In the genomic region with DNA sequence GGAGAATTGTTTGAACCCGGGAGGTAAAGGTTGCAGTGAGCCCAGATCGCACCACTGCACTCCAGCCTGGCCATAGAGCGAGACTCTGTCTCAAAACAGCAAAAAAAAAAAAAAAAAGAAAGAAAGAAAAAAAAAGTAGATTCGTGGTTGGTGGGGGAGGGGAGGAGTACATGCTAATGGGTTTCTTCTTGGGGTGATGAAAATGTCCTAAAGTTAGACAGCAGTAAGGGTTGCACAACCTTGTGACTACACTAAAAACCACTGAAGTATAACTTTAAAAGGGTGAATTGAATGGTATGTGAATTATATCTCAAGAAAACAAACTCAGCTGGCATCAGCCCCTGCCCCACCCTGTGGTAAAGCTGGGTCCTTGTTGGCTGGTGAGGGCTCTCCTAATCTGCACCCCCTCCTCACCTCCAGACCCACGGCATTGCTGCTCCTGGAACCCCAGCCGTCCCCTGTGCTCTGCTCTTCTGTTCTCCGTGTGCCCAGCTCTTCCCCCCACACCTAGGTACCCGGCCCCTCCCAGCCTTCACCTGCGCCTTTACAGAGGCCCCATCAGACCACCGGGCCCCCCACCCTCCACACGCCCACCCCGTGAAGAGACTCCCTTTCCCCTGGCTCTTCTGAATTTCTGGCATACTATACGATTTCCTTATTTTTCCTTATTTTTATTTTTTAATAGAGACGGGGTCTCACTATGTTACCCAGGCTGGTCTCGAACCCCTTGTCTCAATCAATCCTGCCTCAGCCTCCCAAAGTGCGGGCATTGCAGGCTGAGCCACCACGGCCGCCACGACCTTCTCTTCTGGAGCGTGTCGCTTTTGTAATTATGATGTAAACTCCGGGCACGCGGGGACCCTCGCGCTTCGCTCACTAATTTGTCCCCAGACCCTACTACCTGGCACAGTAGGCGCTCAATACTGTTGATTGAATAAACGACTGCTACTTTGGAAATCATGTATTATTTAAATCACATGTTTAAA, we compare ENCODE assay signal across 8 cellular contexts. TPM values are rescaled to one million over a fixed set of nuclear protein-coding genes. Genes with fewer than 3 reads are reported as not detected.
DNase-seq lines count a peak whose midpoint lies in the region; ATAC-seq and TF ChIP-seq lines count a peak whose summit lies in the region.

No MANE protein-coding gene starts in this region.

- H3K79me2 ChIP-seq in SU-DHL-6 (ENCODE audit: insufficient read depth, low read length): peaks cover 34% of the 10 kb centered on the region

- TF ChIP-seq CTCF in SU-DHL-6 (IDR thresholded peaks at IDR 0.05; ENCODE audit: insufficient read depth, low read length, poor library complexity, severe bottlenecking) (no peak), fibroblast of the aortic adventitia (IDR thresholded peaks at IDR 0.05; ENCODE audit: insufficient read depth, low read length) (no peak), gastrocnemius medialis (IDR thresholded peaks at IDR 0.05 in 4 of 5, conservative IDR thresholded peaks at IDR 0.05 in 1 of 5) (no peak)

- intact Hi-C loops in gastrocnemius medialis (cut with DNase I; ENCODE audit: low total_unique reads): loop anchor here (10.0 kb wide), 1 partner anchor 203 kb away; no protein-coding TSS in a partner anchor

- no peaks in the 10 kb centered on the region for H3K9me2 ChIP-seq in SU-DHL-6 (replicated peaks; ENCODE audit: insufficient read depth, low read length)

- TF ChIP-seq POLR2A in gastrocnemius medialis (IDR thresholded peaks at IDR 0.05): no peak

- H2AFZ ChIP-seq in SU-DHL-6 (ENCODE audit: low read depth, low read length, severe bottlenecking): peak overlapping the region; percentile 11

- H3K36me3 ChIP-seq in SU-DHL-6 (ENCODE audit: low read length) (peaks cover 2% of the 10 kb centered on the region; the same call in 1 of the 2 replicates), gastrocnemius medialis (peaks cover 0 to 12% of the 10 kb centered on the region in 2 donors)

- in situ Hi-C loops in gastrocnemius medialis (cut with MboI; ENCODE audit: low sequenced_read_pairs in 4 of 4): loop anchor here in 1 of 4 donors (10.0 kb wide), 1 partner anchor 517 kb away; no protein-coding TSS in a partner anchor
- in situ Hi-C loops in ACHN (cut with HindIII; ENCODE audit: low pct_ligation_motif_present, low pct_unique_long_range_greater_than_20kb, low sequenced_read_pairs): no loop called here

- H3K9me3 ChIP-seq in SU-DHL-6 (ENCODE audit: insufficient read depth, low read length) (no peaks in the 10 kb centered on the region), gastrocnemius medialis (no peaks in the 10 kb centered on the region)

- CTCF ChIA-PET in HEK293T (lab: Yijun Ruan, JAX): no interaction called here

- H3K4me1 ChIP-seq in gastrocnemius medialis: peaks cover 14 to 18% of the 10 kb centered on the region in 2 donors

- POLR2A ChIA-PET in HEK293T (lab: Yijun Ruan, JAX): interaction anchor here (0.9 kb wide), 1 partner anchor 121 kb away, joined by 3 read pairs; no protein-coding TSS in a partner anchor

- H3K27me3 ChIP-seq in SU-DHL-6 (ENCODE audit: low read length) (no peaks in the 10 kb centered on the region), gastrocnemius medialis (no peaks in the 10 kb centered on the region)

- H3K4me2 ChIP-seq in SU-DHL-6 (ENCODE audit: low read depth, low read length, poor library complexity, severe bottlenecking): no peak overlapping the region

- H3K4me3 ChIP-seq in SU-DHL-6 (ENCODE audit: insufficient read depth, low read length, poor library complexity, severe bottlenecking): no peak overlapping the region
- H3K4me3 ChIP-seq in fibroblast of the aortic adventitia (ENCODE audit: low read depth, low read length): peak overlapping the region; percentile 76
- H3K4me3 ChIP-seq in gastrocnemius medialis: peak overlapping the region; percentile 77 to 97 (median 92)

- DNase-seq in HEK293T (ENCODE audit: extremely low spot score) (no peak), fibroblast of the aortic adventitia (ENCODE audit: low read depth) (peak; percentile 47), gastrocnemius medialis (no peak), ACHN (no peak), NCI-H446 (lab: John Stamatoyannopoulos, UW) (no peak), NCI-H187 (lab: John Stamatoyannopoulos, UW) (no peak)

- no peaks in the 10 kb centered on the region for H3F3A ChIP-seq in SU-DHL-6 (ENCODE audit: insufficient read depth)

- H3K9ac ChIP-seq in SU-DHL-6 (ENCODE audit: low read length): no peak overlapping the region

- ATAC-seq in gastrocnemius medialis (no peak), HG02970 (IDR thresholded peaks at IDR 0.05; ENCODE audit: low FRiP score, unreplicated experiment) (no peak)

- H3K27ac ChIP-seq in SU-DHL-6 (ENCODE audit: low read depth, low read length) (no peak overlapping the region), gastrocnemius medialis (peak overlapping the region; percentile 81 to 92 (median 91))

- peaks cover 11% of the 10 kb centered on the region; the same call in 1 of the 2 replicates for H4K20me1 ChIP-seq in SU-DHL-6 (ENCODE audit: low read depth, low read length)

TF ChIP-seq in HEK293T, 16 proteins besides CTCF, POLR2A, EP300 and RAD21:
- peak; percentile 63 for TF ChIP-seq ZNF384 (IDR thresholded peaks at IDR 0.05)
- TF ChIP-seq CTBP1 (IDR thresholded peaks at IDR 0.05; ENCODE audit: borderline replicate concordance): no peak

RNA-seq across cellular contexts. Expression of a gene that starts 0.9 kb away (rescaled TPM):
- total RNA-seq in fibroblast of the aortic adventitia (ENCODE audit: low replicate concordance) (21.8 and 30.8 TPM in 2 replicates), gastrocnemius medialis (10 to 100 TPM in 2 of 4 donors, 1 to 10 TPM in 2; 6.9 to 17.3 (median 10.4) TPM)
